Comparison of ENCODE assay signal across 19 cellular contexts in genomic region chr16:82404586-82405315, GRCh38.
"Had no signal": no experiment of that assay in that cellular context is flagged by ENCODE, and none has a peak within 500 bp of the region (broad histone marks: within the 10 kb centered on the region; RNA-seq: fewer than 3 reads in every experiment).

No MANE protein-coding gene starts in this region.

- FAIRE-seq: RCC 7860 had no signal

- H3K4me3 ChIP-seq: MG63, SJSA1, SK-N-MC had no signal

- DNase-seq: Karpas-422, KG1, MG63, NCI-H1092 treated with DMSO at 0.1 percent for 48 hours, NCI-H1436, NCI-H187, NCI-H2029, NCI-H2081 treated with DMSO at 0.1 percent for 48 hours, NCI-H2171 treated with DMSO at 0.1 percent for 48 hours, NCI-H2227 treated with DMSO at 0.1 percent for 48 hours, NCI-H524, NCI-H526 treated with DMSO at 0.1 percent for 48 hours, NCI-H748 treated with DMSO at 0.1 percent for 48 hours, Right ventricle myocardium superior, RPMI8226, SIG-M5 had no signal

- H3K4me1 ChIP-seq: SJSA1 had no signal

- H3K27ac ChIP-seq: SJSA1, SK-N-MC had no signal

- H3K27me3 ChIP-seq: MG63 had no signal

- H3K9me3 ChIP-seq: MG63, SJSA1 had no signal

- H3K36me3 ChIP-seq: MG63, SJSA1 had no signal
